In the genomic region with DNA sequence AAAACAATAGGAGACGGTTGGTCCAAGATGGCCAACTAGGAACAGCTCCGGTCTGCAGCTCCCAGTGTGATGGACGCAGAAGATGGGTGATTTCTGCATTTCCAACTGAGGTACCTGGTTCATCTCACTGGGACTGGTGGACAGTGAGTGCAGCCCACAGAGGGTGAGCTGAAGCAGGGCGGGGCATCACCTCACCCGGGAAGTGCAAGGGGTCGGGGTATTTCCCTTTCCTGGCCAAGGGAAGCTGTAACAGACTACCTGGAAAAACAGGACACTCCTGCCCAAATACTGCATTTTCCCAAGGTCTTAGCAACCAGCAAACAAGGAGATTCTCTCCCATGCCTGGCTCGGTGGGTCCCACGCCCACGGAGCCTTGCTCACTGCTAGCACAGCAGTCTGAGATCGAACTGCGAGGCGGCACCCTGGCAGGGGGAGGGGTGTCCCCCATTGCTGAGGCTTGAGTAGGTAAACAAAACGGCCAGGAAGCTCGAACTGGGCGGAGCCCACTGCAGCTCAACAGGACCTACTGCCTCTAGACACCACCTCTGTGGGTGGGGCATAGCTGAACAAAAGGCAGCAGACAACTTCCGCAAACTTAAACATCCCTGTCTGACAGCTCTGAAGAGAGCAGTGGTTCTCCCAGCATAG, we compare ENCODE assay signal across 8 cellular contexts.
A peak's percentile ranks its signal among the peaks of the same experiment; 100 is the strongest.
DNase-seq lines count a peak whose midpoint lies in the region; ATAC-seq, FAIRE-seq and TF ChIP-seq lines count a peak whose summit lies in the region.
"Not testable (repeated sequence)": the region's sequence is repeated elsewhere in the genome, so short reads cannot be mapped to it uniquely, and the experiment has no call there.

No MANE protein-coding gene starts in this region.

- H3K27ac Mint-ChIP-seq in WTC11, result peak overlapping the region; percentile 75; the same call in 1 of the 2 replicates

- peak overlapping the region; percentile 4; the same call in 1 of the 2 replicates for H3K9ac ChIP-seq in HUES48 (ENCODE audit: low read depth, low read length)
- H3K9ac ChIP-seq in HepG2 (ENCODE audit: insufficient read depth, low read depth, low read length), result peak overlapping the region; percentile 46
- not testable (repeated sequence) for H3K9ac ChIP-seq in smooth muscle cell (ENCODE audit: low read depth)

- WGBS in HepG2 (ENCODE audit: low lambda C conversion rate), result 42% methylated on average over 9 of the region's 16 CpGs
- WGBS in smooth muscle cell (ENCODE audit: low lambda C conversion rate), result 58% methylated on average over 16 of the region's 16 CpGs

- not testable (repeated sequence) for H3K27me3 Mint-ChIP-seq in WTC11 (ENCODE audit: low read depth)

- intact Hi-C loops in Right ventricle myocardium inferior (cut with DNase I), result not testable (repeated sequence)
- intact Hi-C loops in HepG2 (cut with micrococcal nuclease; ENCODE audit: unreplicated experiment), result loop anchor here (5.0 kb wide), 1 partner anchor 237 kb away; no protein-coding TSS in a partner anchor

- not testable (repeated sequence) for H3K27me3 ChIP-seq in HUES48 (ENCODE audit: control insufficient read depth, insufficient read depth, low read length); HepG2 (ENCODE audit: control insufficient read depth in 1 of 2, insufficient read depth in 2 of 2, low read length in 2 of 2); smooth muscle cell (ENCODE audit: low read depth)

- TF ChIP-seq RAD21 in HepG2 (CRISPR knock-in tag; IDR thresholded peaks at IDR 0.05), result not testable (repeated sequence)

- not testable (repeated sequence) for H3F3A ChIP-seq in smooth muscle cell (ENCODE audit: low read depth)

- not testable (repeated sequence) for H3K36me3 ChIP-seq in HUES48 (ENCODE audit: control insufficient read depth, insufficient read depth, low read length); HepG2 (replicated peaks in 1 of 2; ENCODE audit: control insufficient read depth in 1 of 2, insufficient read depth in 2 of 2, low read length in 2 of 2); smooth muscle cell (ENCODE audit: low read depth)

- H3K4me1 Mint-ChIP-seq in WTC11, result not testable (repeated sequence)

- H3K27ac ChIP-seq in HUES48 (ENCODE audit: low read depth, low read length) (peak overlapping the region; percentile 76), HepG2 (ENCODE audit: extremely low read length, insufficient read depth, low read length) (peak overlapping the region; percentile 50)
- H3K27ac ChIP-seq in smooth muscle cell (ENCODE audit: low read depth), result not testable (repeated sequence)

- not testable (repeated sequence) for TF ChIP-seq CTCF in WTC11 (IDR thresholded peaks at IDR 0.05); HepG2 (CRISPR knock-in tag; IDR thresholded peaks at IDR 0.05); smooth muscle cell (IDR thresholded peaks at IDR 0.05; ENCODE audit: borderline replicate concordance, insufficient read depth, poor library complexity, severe bottlenecking)

- CTCF ChIA-PET in WTC11 (lab: Charles Lee), result interaction anchor here (0.6 to 1.4 kb wide), 3 partner anchors 9 to 60 kb away, joined by 4 to 6 read pairs (median 6); no protein-coding TSS in a partner anchor
- CTCF ChIA-PET in HepG2 (lab: Yijun Ruan, JAX; ENCODE audit: low intra/inter-chr PET ratio, low total read pairs), result not testable (repeated sequence)

- DNase-seq in DMS153 treated with DMSO at 0.1 percent for 48 hours (lab: John Stamatoyannopoulos, UW; ENCODE audit: unreplicated experiment) (peak; percentile 26), NCI-H510A treated with DMSO at 0.1 percent for 48 hours (lab: John Stamatoyannopoulos, UW) (peak; percentile 12), WTC11 (ENCODE audit: low spot score) (peak; percentile 73), Right ventricle myocardium inferior (ENCODE audit: missing footprints) (peak; percentile 58), HepG2 (ENCODE audit: low spot score) (peak; percentile 85)
- not testable (repeated sequence) for DNase-seq in smooth muscle cell (lab: John Stamatoyannopoulos, UW; ENCODE audit: unreplicated experiment)

- not testable (repeated sequence) for H2AFZ ChIP-seq in HepG2 (ENCODE audit: low read length); smooth muscle cell (ENCODE audit: low read depth)

- FAIRE-seq in HepG2 (lab: Jason Lieb, UNC), result peak; percentile 80

- BruUV-seq in HepG2 (replicated peaks; lab: Mats Ljungman, UMichigan), result not testable (repeated sequence)

- H3K4me2 ChIP-seq in HepG2 (ENCODE audit: low read depth, low read length) (peak overlapping the region; percentile 68), smooth muscle cell (peak overlapping the region; percentile 48)

- not testable (repeated sequence) for H3K9me3 ChIP-seq in HUES48 (ENCODE audit: control insufficient read depth, insufficient read depth, low read length); HepG2 (ENCODE audit: low read length); smooth muscle cell (replicated peaks; ENCODE audit: low read depth)

- H3K4me1 ChIP-seq in HUES48 (ENCODE audit: control insufficient read depth, insufficient read depth, low read length); smooth muscle cell (ENCODE audit: low read depth): not testable (repeated sequence)
- H3K4me1 ChIP-seq in HepG2 (ENCODE audit: insufficient read depth, low read length), result peaks cover 33% of the 10 kb centered on the region

- H3K4me3 ChIP-seq in HUES48 (ENCODE audit: low read depth, low read length), result peak overlapping the region; percentile 58; the same call in 1 of the 2 replicates
- H3K4me3 ChIP-seq in iPS-11a (ENCODE audit: low read depth, low read length), result peak overlapping the region; percentile 33
- peak overlapping the region; percentile 37 to 50 (median 38); a peak in 4 of 6 replicates for H3K4me3 ChIP-seq in HepG2 (replicated peaks in 1 of 3; ENCODE audit: insufficient read depth in 1 of 3, low read depth in 2 of 3, low read length in 3 of 3)
- peak overlapping the region; percentile 16 for H3K4me3 ChIP-seq in smooth muscle cell

- peaks cover 33% of the 10 kb centered on the region for H3K36me3 Mint-ChIP-seq in WTC11

- POLR2A ChIA-PET in WTC11 (lab: Charles Lee) (interaction anchor here (0.6 kb wide), 1 partner anchor 719 kb away, joined by 4 read pairs; no protein-coding TSS in a partner anchor), HepG2 (lab: Yijun Ruan, JAX) (interaction anchor here (0.6 to 1.9 kb wide), 4 partner anchors 9 to 923 kb away, joined by 4 to 13 read pairs (median 4); no protein-coding TSS in a partner anchor)

- not testable (repeated sequence) for H4K20me1 ChIP-seq in HepG2 (ENCODE audit: insufficient read depth, low read length); smooth muscle cell (ENCODE audit: low read depth)

- H3K79me2 ChIP-seq in HepG2 (ENCODE audit: insufficient read depth, low read length); smooth muscle cell (ENCODE audit: low read depth): not testable (repeated sequence)

- H3K9me3 Mint-ChIP-seq in WTC11, result peaks cover 33% of the 10 kb centered on the region

- TF ChIP-seq EP300 in HepG2 (IDR thresholded peaks at IDR 0.05; ENCODE audit: low read depth in 2 of 2, low read length in 2 of 2); HepG2 (CRISPR knock-in tag; IDR thresholded peaks at IDR 0.05; ENCODE audit: borderline replicate concordance): not testable (repeated sequence)

- ATAC-seq in WTC11 (peak; percentile 96), HepG2 (peak; percentile 95)
- ATAC-seq in Right ventricle myocardium inferior, result not testable (repeated sequence)

- TF ChIP-seq POLR2A in HepG2 (IDR thresholded peaks at IDR 0.05; ENCODE audit: insufficient read depth in 1 of 2, low read depth in 2 of 2, low read length in 2 of 2), result not testable (repeated sequence)

- in situ Hi-C loops in HepG2 (cut with HindIII; ENCODE audit: extremely low pct_ligation_motif_present, low pct_unique_long_range_greater_than_20kb), result not testable (repeated sequence)

- H3K4me3 Mint-ChIP-seq in WTC11, result peak overlapping the region; percentile 45

TF ChIP-seq in WTC11, 78 proteins besides CTCF, POLR2A, EP300 and RAD21 (continues in another document):
- peak; percentile 67; the same call in 1 of the 2 replicates for TF ChIP-seq FOXP1 (CRISPR knock-in tag; IDR thresholded peaks at IDR 0.05; ENCODE audit: borderline replicate concordance)
- TF ChIP-seq, protein P1, sequence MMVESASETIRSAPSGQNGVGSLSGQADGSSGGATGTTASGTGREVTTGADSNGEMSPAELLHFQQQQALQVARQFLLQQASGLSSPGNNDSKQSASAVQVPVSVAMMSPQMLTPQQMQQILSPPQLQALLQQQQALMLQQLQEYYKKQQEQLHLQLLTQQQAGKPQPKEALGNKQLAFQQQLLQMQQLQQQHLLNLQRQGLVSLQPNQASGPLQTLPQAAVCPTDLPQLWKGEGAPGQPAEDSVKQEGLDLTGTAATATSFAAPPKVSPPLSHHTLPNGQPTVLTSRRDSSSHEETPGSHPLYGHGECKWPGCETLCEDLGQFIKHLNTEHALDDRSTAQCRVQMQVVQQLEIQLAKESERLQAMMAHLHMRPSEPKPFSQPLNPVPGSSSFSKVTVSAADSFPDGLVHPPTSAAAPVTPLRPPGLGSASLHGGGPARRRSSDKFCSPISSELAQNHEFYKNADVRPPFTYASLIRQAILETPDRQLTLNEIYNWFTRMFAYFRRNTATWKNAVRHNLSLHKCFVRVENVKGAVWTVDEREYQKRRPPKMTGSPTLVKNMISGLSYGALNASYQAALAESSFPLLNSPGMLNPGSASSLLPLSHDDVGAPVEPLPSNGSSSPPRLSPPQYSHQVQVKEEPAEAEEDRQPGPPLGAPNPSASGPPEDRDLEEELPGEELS (CRISPR knock-in tag; IDR thresholded peaks at IDR 0.05), result peak; percentile 59

TF ChIP-seq in HepG2, 621 proteins besides CTCF, POLR2A, EP300 and RAD21 (continues in another document):
- TF ChIP-seq ZNF292 (CRISPR knock-in tag; IDR thresholded peaks at IDR 0.05; ENCODE audit: borderline replicate concordance, low read depth), result 0 out of 2 replicates have a peak, but pooled peaks have one; percentile 59
